ENCODE assay signal across 25 cellular contexts in the genomic region with DNA sequence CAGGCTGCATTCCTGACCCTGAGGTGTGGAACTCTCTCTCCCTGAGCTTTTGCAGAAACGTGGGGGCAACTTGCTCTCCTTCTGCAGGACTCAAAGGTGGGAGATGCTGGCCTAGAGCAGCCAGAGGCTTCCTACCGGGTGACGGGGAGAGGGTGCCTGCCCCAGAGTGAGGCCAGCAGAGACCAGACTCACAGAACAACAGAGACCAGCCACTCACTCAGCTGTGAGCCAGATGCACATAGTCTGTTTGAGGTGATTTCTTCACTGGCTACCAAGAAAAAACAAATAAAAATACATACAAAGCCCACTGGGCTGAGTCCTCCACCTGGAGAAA.
"Had no signal": no experiment of that assay in that cellular context is flagged by ENCODE, and none has a peak within 500 bp of the region (broad histone marks: within the 10 kb centered on the region; RNA-seq: fewer than 3 reads in every experiment).

No MANE protein-coding gene starts in this region.

- H3K27ac ChIP-seq: adrenal gland, KMS-11, RWPE1 had no signal

- H3K27me3 ChIP-seq: Peyer's patch had no signal

- H3K4me3 ChIP-seq: adrenal gland, Peyer's patch had no signal

- ATAC-seq: activated CD8-positive, alpha-beta T cell treated with anti-CD3 and anti-CD28 coated beads, Interleukin-2, amount 10 ng/mL, durations not matched to agents 7 days and 5 days; T-cell; WTC11 had no signal

- DNase-seq: activated CD4-positive, alpha-beta T cell treated with anti-CD3 and anti-CD28 coated beads for 48 hours; activated CD4-positive, alpha-beta T cell treated with anti-CD3 and anti-CD28 coated beads, Interleukin-2, amount 50 U/mL, for 4 hours; activated CD4-positive, CD25-positive, alpha-beta regulatory T cell treated with anti-CD3 and anti-CD28 coated beads, Interleukin-2, amount 50 U/mL, for 72 hours; activated CD8-positive, alpha-beta memory T cell treated with anti-CD3 and anti-CD28 coated beads, Interleukin-2, amount 50 U/mL, for 48 hours; activated CD8-positive, alpha-beta T cell treated with anti-CD3 and anti-CD28 coated beads, Interleukin-2, amount 10 ng/mL, durations not matched to agents 7 days and 5 days; activated naive CD4-positive, alpha-beta T cell treated with anti-CD3 and anti-CD28 coated beads, Interleukin-2, amount 50 U/mL, for 16 hours; activated naive CD8-positive, alpha-beta T cell treated with anti-CD3 and anti-CD28 coated beads, Interleukin-2, amount 10 ng/mL, durations not matched to agents 7 days and 5 days; activated T-cell treated with anti-CD3 and anti-CD28 coated beads, Interleukin-2, amount 50 U/mL, for 1 hour; anterior cingulate cortex; caudate nucleus; NCI-H1092; NCI-H1417; NCI-H2029; NCI-H2107; NCI-H2171 treated with DMSO at 0.1 percent for 48 hours; NCI-H226; NCI-H526; NCI-H774; SHP77; T-cell had no signal

- H3K9me3 ChIP-seq: adrenal gland, Peyer's patch had no signal

- H3K36me3 ChIP-seq: adrenal gland, Peyer's patch had no signal

- H3K4me2 ChIP-seq: KMS-11 had no signal
